In genomic region chr13:48188129-48188528, GRCh38 we compare ENCODE assay signal across 18 cellular contexts.
"Had no signal": no experiment of that assay in that cellular context is flagged by ENCODE, and none has a peak within 500 bp of the region (broad histone marks: within the 10 kb centered on the region; RNA-seq: fewer than 3 reads in every experiment).

No MANE protein-coding gene starts in this region.

- H3K4me1 Mint-ChIP-seq: nephron had no signal

- H2AFZ ChIP-seq: parathyroid adenoma had no signal

- ATAC-seq: activated CD8-positive, alpha-beta T cell treated with anti-CD3 and anti-CD28 coated beads for 36 hours; gastroesophageal sphincter; heart right ventricle; left ventricle myocardium superior had no signal

- DNase-seq: activated CD4-positive, alpha-beta T cell treated with anti-CD3 and anti-CD28 coated beads for 48 hours; activated CD8-positive, alpha-beta T cell treated with anti-CD3 and anti-CD28 coated beads for 36 hours; activated naive CD4-positive, alpha-beta T cell treated with anti-CD3 and anti-CD28 coated beads, Interleukin-2, amount 10 ng/mL, durations not matched to agents 7 days and 5 days; activated T-cell treated with anti-CD3 and anti-CD28 coated beads, Interleukin-2, amount 50 U/mL, for 24 hours; adrenal gland; dermis blood vessel endothelial cell; effector memory CD4-positive, alpha-beta T cell; heart right ventricle; left ventricle myocardium superior; mesenchymal stem cell; stimulated activated naive CD4-positive, alpha-beta T cell; tibial artery had no signal

- H3K27ac ChIP-seq: adrenal gland, esophagus muscularis mucosa, gastroesophageal sphincter, heart right ventricle, parathyroid adenoma, tibial artery had no signal

- H3K27me3 ChIP-seq: adrenal gland, esophagus muscularis mucosa, gastroesophageal sphincter, heart right ventricle, tibial artery had no signal

- H3K36me3 Mint-ChIP-seq: WTC11 had no signal

- H3K4me1 ChIP-seq: adrenal gland, esophagus muscularis mucosa, gastroesophageal sphincter, parathyroid adenoma, tibial artery had no signal

- H3K9me3 Mint-ChIP-seq: activated CD8-positive, alpha-beta T cell treated with anti-CD3 and anti-CD28 coated beads for 36 hours; activated naive CD4-positive, alpha-beta T cell treated with anti-CD3 and anti-CD28 coated beads, Interleukin-2, amount 10 ng/mL, durations not matched to agents 7 days and 5 days; activated T-cell treated with anti-CD3 and anti-CD28 coated beads, Interleukin-2, amount 50 U/mL, for 24 hours; nephron; T-helper 2 cell treated with Interferon-gamma antibody and Interleukin-4, amounts not matched to agents 5 μg/mL and 100 μg/mL, for 36 hours; WTC11 had no signal

- H3K4me3 ChIP-seq: adrenal gland, esophagus muscularis mucosa, gastroesophageal sphincter, heart right ventricle, tibial artery had no signal

- H3K4me3 Mint-ChIP-seq: activated CD8-positive, alpha-beta T cell treated with anti-CD3 and anti-CD28 coated beads for 36 hours; activated naive CD4-positive, alpha-beta T cell treated with anti-CD3 and anti-CD28 coated beads, Interleukin-2, amount 10 ng/mL, durations not matched to agents 7 days and 5 days; activated T-cell treated with anti-CD3 and anti-CD28 coated beads, Interleukin-2, amount 50 U/mL, for 24 hours; nephron; T-helper 2 cell treated with Interferon-gamma antibody and Interleukin-4, amounts not matched to agents 5 μg/mL and 100 μg/mL, for 36 hours; WTC11 had no signal

- H3K27ac Mint-ChIP-seq: activated naive CD4-positive, alpha-beta T cell treated with anti-CD3 and anti-CD28 coated beads, Interleukin-2, amount 10 ng/mL, durations not matched to agents 7 days and 5 days; activated T-cell treated with anti-CD3 and anti-CD28 coated beads, Interleukin-2, amount 50 U/mL, for 24 hours; nephron; T-helper 2 cell treated with Interferon-gamma antibody and Interleukin-4, amounts not matched to agents 5 μg/mL and 100 μg/mL, for 36 hours; WTC11 had no signal

- H3K9ac ChIP-seq: parathyroid adenoma had no signal

- H3K79me2 ChIP-seq: parathyroid adenoma had no signal

- H3K27me3 Mint-ChIP-seq: activated CD8-positive, alpha-beta T cell treated with anti-CD3 and anti-CD28 coated beads for 36 hours; activated naive CD4-positive, alpha-beta T cell treated with anti-CD3 and anti-CD28 coated beads, Interleukin-2, amount 10 ng/mL, durations not matched to agents 7 days and 5 days; activated T-cell treated with anti-CD3 and anti-CD28 coated beads, Interleukin-2, amount 50 U/mL, for 24 hours had no signal
